ENCODE assay signal across 1 cellular context in the genomic region with DNA sequence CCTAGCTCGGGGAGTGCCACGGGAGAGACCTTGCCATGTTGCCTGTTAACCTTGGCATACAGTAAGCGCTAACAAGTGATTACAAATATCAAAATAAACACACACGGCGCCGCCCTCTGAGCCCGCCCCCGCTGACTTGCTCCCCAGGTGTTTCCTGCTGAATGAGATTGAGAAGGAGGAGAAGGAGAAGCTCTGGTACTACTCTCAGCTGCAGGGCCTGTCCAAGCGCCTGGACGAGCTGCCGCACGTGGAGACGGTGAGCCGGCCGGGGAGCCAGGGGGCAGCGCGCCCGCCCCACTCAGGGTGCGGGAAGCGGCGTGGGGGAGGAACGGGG.
TF ChIP-seq lines count a peak whose summit lies in the region.

No MANE protein-coding gene starts in this region.

TF ChIP-seq in K562, 482 proteins besides CTCF, POLR2A, EP300 and RAD21 (continued from another document):
- no peak for TF ChIP-seq POLR3A (IDR thresholded peaks at IDR 0.05; ENCODE audit: borderline replicate concordance, extremely low read depth, insufficient read depth, insufficient read length)
- no peak for TF ChIP-seq ZNF764 (CRISPR knock-in tag; IDR thresholded peaks at IDR 0.05; ENCODE audit: low read depth)
- TF ChIP-seq, protein P1, sequence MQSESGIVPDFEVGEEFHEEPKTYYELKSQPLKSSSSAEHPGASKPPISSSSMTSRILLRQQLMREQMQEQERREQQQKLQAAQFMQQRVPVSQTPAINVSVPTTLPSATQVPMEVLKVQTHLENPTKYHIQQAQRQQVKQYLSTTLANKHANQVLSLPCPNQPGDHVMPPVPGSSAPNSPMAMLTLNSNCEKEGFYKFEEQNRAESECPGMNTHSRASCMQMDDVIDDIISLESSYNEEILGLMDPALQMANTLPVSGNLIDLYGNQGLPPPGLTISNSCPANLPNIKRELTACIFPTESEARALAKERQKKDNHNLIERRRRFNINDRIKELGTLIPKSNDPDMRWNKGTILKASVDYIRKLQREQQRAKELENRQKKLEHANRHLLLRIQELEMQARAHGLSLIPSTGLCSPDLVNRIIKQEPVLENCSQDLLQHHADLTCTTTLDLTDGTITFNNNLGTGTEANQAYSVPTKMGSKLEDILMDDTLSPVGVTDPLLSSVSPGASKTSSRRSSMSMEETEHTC (IDR thresholded peaks at IDR 0.05) = no peak
- TF ChIP-seq CBX8 (IDR thresholded peaks at IDR 0.05; ENCODE audit: borderline replicate concordance, extremely low read depth, low read depth, low read length, poor library complexity, severe bottlenecking) = no peak
- TF ChIP-seq, protein P2, sequence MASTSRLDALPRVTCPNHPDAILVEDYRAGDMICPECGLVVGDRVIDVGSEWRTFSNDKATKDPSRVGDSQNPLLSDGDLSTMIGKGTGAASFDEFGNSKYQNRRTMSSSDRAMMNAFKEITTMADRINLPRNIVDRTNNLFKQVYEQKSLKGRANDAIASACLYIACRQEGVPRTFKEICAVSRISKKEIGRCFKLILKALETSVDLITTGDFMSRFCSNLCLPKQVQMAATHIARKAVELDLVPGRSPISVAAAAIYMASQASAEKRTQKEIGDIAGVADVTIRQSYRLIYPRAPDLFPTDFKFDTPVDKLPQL (IDR thresholded peaks at IDR 0.05; ENCODE audit: extremely low read depth, insufficient read length) = no peak
- TF ChIP-seq ZNF76 (CRISPR knock-in tag; IDR thresholded peaks at IDR 0.05; ENCODE audit: borderline replicate concordance) = no peak
- 0 out of 2 replicates have a peak, but pooled peaks have one; percentile 13 for TF ChIP-seq POLR2AphosphoS5 (IDR thresholded peaks at IDR 0.05; ENCODE audit: control insufficient read depth, insufficient read depth, low read depth, low read length)
- TF ChIP-seq SAFB2 (IDR thresholded peaks at IDR 0.05; ENCODE audit: borderline replicate concordance, low read depth, low read length, severe bottlenecking) = no peak
- no peak for TF ChIP-seq COPS2 (conservative IDR thresholded peaks at IDR 0.05)
- TF ChIP-seq, protein P3, sequence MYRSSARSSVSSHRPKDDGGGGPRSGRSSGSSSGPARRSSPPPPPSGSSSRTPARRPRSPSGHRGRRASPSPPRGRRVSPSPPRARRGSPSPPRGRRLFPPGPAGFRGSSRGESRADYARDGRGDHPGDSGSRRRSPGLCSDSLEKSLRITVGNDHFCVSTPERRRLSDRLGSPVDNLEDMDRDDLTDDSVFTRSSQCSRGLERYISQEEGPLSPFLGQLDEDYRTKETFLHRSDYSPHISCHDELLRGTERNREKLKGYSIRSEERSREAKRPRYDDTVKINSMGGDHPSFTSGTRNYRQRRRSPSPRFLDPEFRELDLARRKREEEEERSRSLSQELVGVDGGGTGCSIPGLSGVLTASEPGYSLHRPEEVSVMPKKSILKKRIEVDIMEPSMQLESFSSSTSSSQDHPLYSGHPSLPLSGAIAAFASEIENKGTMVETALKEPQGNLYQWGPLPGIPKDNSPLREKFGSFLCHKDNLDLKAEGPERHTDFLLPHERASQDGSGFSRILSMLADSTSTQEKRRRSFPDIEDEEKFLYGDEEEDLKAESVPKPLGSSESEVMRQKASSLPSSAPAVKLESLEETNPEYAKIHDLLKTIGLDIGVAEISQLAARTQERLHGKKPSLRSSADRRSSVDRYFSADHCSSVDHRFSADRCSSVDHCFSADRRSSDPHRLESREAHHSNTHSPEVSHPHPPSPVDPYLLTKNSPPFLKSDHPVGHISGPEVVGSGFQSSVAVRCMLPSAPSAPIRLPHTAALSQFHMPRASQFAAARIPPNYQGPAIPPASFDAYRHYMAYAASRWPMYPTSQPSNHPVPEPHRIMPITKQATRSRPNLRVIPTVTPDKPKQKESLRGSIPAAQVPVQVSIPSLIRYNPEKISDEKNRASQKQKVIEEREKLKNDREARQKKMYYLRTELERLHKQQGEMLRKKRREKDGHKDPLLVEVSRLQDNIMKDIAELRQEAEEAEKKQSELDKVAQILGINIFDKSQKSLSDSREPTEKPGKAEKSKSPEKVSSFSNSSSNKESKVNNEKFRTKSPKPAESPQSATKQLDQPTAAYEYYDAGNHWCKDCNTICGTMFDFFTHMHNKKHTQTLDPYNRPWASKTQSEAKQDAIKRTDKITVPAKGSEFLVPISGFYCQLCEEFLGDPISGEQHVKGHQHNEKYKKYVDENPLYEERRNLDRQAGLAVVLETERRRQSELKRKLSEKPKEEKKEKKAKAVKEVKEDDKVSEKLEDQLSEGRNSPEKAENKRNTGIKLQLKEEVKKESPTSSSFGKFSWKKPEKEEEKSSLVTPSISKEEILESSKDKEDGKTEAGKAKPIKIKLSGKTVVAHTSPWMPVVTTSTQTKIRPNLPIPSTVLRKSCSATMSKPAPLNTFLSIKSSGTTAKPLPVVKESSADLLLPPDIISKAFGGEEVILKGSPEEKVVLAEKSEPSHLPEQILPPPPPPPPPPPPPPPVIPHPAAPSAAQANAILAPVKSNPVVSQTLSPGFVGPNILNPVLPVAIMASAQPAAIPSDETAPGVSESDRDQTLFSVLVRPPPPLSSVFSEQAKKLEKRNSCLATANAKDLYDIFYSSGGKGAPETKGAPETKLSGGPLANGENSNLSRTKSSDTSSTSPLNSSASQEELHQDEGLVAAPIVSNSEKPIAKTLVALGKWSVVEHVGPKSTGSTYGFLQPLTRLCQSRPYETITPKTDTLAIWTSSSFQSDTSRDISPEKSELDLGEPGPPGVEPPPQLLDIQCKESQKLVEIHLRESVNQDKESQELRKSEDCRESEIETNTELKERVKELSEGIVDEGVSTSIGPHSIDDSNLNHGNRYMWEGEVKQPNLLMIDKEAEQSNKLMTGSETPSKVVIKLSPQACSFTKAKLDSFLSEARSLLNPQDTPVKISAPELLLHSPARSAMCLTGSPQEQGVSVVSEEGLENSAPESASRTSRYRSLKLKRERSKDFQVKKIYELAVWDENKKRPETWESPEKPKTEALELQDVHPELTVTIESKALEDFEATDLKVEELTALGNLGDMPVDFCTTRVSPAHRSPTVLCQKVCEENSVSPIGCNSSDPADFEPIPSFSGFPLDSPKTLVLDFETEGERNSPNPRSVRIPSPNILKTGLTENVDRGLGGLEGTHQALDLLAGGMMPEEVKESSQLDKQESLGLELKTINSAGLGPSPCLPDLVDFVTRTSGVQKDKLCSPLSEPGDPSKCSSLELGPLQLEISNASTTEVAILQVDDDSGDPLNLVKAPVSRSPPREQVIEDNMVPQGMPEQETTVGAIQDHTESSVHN (IDR thresholded peaks at IDR 0.05; ENCODE audit: borderline replicate concordance in 1 of 2, low read depth in 1 of 2) = no peak
- no peak for TF ChIP-seq ZNF79 (CRISPR knock-in tag; IDR thresholded peaks at IDR 0.05; ENCODE audit: low read depth)
TF ChIP-seq in K562: peak in this region for 11.
